Comparison of ENCODE assay signal across 8 cellular contexts in the genomic region with DNA sequence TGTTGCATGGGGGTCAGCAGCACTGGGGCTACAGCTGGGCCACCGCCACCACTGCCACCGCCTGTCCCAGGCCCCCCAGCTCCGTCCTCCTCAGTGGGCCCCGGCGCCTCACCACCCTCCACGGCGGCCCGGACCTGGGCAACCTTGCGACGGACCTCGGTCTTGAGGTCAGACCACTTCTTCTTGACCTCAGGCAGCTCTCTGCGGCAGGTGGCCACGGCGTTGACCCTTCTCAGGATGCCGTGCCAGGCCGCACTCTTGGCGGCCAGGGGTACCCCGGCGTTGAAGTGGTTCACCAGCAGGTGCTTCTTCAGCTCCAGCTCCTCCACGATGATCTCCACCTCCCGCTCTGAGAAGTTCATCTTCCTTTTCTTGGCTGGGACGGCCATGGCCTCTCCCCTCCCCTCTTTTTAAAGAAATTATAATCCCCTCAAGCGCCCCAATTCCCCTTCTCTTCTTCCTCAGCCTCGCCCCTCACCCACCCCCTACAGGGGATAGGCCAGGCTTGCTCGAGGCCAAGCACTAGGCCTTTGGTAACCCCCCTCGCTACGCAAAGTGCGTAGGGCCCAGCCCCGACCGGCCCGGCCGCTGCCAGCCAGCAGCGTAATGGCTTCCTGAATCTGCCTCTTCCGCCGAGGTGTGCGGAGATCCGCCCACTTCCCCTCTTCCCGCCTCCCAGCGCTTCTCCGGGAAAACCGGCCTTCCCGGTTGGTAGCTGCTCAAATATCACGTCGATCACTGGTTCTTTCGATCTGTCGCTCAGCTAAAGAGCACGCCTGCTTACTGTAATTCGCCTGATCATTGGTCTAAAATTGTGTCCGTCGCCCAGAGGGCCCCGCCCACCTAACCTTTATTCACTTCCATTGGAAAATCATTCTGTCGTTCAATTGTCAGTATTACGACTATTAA. TPM values are rescaled to one million over a fixed set of nuclear protein-coding genes. Genes with fewer than 3 reads are reported as not detected.
DNase-seq lines count a peak whose midpoint lies in the region; ATAC-seq and TF ChIP-seq lines count a peak whose summit lies in the region.

A gene with protein sequence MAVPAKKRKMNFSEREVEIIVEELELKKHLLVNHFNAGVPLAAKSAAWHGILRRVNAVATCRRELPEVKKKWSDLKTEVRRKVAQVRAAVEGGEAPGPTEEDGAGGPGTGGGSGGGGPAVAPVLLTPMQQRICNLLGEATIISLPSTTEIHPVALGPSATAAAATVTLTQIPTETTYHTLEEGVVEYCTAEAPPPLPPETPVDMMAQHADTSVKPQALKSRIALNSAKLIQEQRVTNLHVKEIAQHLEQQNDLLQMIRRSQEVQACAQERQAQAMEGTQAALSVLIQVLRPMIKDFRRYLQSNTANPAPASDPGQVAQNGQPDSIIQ (minus strand): TSS at position 608 of the 909 bp plus-strand sequence. CDS start 219 bp downstream, at position 389.

- DNase-seq in NCI-H774 (lab: John Stamatoyannopoulos, UW) (peak; percentile 100), dorsolateral prefrontal cortex (peak; percentile 90 to 99 (median 98))
- peak; percentile 95 to 96 for DNase-seq in activated CD4-positive, alpha-beta T cell treated with anti-CD3 and anti-CD28 coated beads, Interleukin-2, amount 50 U/mL, for 48 hours
- DNase-seq in stimulated activated CD4-positive, alpha-beta T cell treated with anti-CD3 and anti-CD28 coated beads, Interleukin-4, amount 100 ng/mL, for 24 hours = peak; percentile 97

- peaks cover 0 to 3% (median 0%) of the 10 kb centered on the region in 4 donors for H3K36me3 ChIP-seq in liver (ENCODE audit: control insufficient read depth in 4 of 4, insufficient read depth in 3 of 4, low read depth in 1 of 4, low read length in 3 of 4)

- peak within 1 kb of the TSS; percentile 79 to 97 for H3K9ac ChIP-seq in liver (ENCODE audit: low read depth in 1 of 2, low read length in 2 of 2)

- no peaks in the 10 kb centered on the region for H3K9me3 ChIP-seq in liver (ENCODE audit: control insufficient read depth in 4 of 4, low read length in 3 of 4)

- H3K27me3 ChIP-seq in dorsolateral prefrontal cortex = no peaks in the 10 kb centered on the region
- H3K27me3 ChIP-seq in liver (ENCODE audit: control insufficient read depth in 4 of 4, insufficient read depth in 4 of 4, low read length in 3 of 4) = no peaks in the 10 kb centered on the region

- ATAC-seq in GM19395 (IDR thresholded peaks at IDR 0.05; ENCODE audit: unreplicated experiment) (peak; percentile 73), HG03565 (IDR thresholded peaks at IDR 0.05; ENCODE audit: unreplicated experiment) (peak; percentile 59)

- TF ChIP-seq RAD21 in liver (IDR thresholded peaks at IDR 0.05) = no peak

- H3K27ac ChIP-seq in C4-2B (peak within 1 kb of the TSS; percentile 97), dorsolateral prefrontal cortex (peak within 1 kb of the TSS; percentile 68 to 100 (median 98)), liver (ENCODE audit: low read depth in 1 of 2, low read length in 2 of 2) (peak within 1 kb of the TSS; percentile 99 to 100)

- peak within 1 kb of the TSS; percentile 64 to 97 (median 90) for H3K4me3 ChIP-seq in dorsolateral prefrontal cortex
- H3K4me3 ChIP-seq in liver (ENCODE audit: low read depth in 1 of 3, low read length in 3 of 3) = peak within 1 kb of the TSS; percentile 73 to 95 (median 74)

- peaks cover 19 to 49% (median 31%) of the 10 kb centered on the region in 4 donors for H3K4me1 ChIP-seq in liver (ENCODE audit: control insufficient read depth in 4 of 4, insufficient read depth in 4 of 4, low read length in 3 of 4)

- intact Hi-C loops in dorsolateral prefrontal cortex (cut with DNase I) = loop anchor here (2.0 to 5.0 kb wide), 4 partner anchors 50 to 86 kb away; partner anchors contain the start of genes EEIG1 (in 2 of the 2) and PTGES2 (in 1 of the 2)

- WGBS in liver = 38% methylated on average over 53 of the region's 53 CpGs

- TF ChIP-seq CTCF in C4-2B (conservative IDR thresholded peaks at IDR 0.05) (no peak), dorsolateral prefrontal cortex (IDR thresholded peaks at IDR 0.05 in 54 of 56, conservative IDR thresholded peaks at IDR 0.05 in 2 of 56; ENCODE audit: low read depth in 1 of 56, partially characterized antibody in 56 of 56) (peak in 9 of 56 donors; percentile 6 to 22 (median 10)), liver (IDR thresholded peaks at IDR 0.05; ENCODE audit: low read depth, low read length, missing input control) (no peak)

TF ChIP-seq in liver, 16 proteins besides CTCF, POLR2A, EP300 and RAD21:
- no peak for TF ChIP-seq FOXA2 (IDR thresholded peaks at IDR 0.05)
- TF ChIP-seq GABPA (IDR thresholded peaks at IDR 0.05 in 1 of 2, conservative IDR thresholded peaks at IDR 0.05 in 1 of 2) = peak; percentile 75 to 90
- no peak for TF ChIP-seq REST (IDR thresholded peaks at IDR 0.05)
- no peak for TF ChIP-seq NR2F2 (IDR thresholded peaks at IDR 0.05)
- no peak for TF ChIP-seq ZBTB33 (IDR thresholded peaks at IDR 0.05)
- TF ChIP-seq JUND (IDR thresholded peaks at IDR 0.05) = no peak
- TF ChIP-seq FOXA1 (IDR thresholded peaks at IDR 0.05) = no peak
- TF ChIP-seq, protein P1, sequence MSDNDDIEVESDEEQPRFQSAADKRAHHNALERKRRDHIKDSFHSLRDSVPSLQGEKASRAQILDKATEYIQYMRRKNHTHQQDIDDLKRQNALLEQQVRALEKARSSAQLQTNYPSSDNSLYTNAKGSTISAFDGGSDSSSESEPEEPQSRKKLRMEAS (IDR thresholded peaks at IDR 0.05) = no peak
- peak; percentile 84 for TF ChIP-seq YY1 (IDR thresholded peaks at IDR 0.05)
- peak; percentile 99 for TF ChIP-seq SP1 (IDR thresholded peaks at IDR 0.05)
- peak; percentile 11 for TF ChIP-seq ATF3 (IDR thresholded peaks at IDR 0.05)
- peak; percentile 94 for TF ChIP-seq EGR1 (IDR thresholded peaks at IDR 0.05; ENCODE audit: low read depth in 2 of 2)
- no peak for TF ChIP-seq HNF4G (IDR thresholded peaks at IDR 0.05)
- TF ChIP-seq RXRA (IDR thresholded peaks at IDR 0.05) = no peak
TF ChIP-seq in liver: peak in this region for 5.

RNA-seq across cellular contexts. Expression of the gene that starts here (rescaled TPM):
- total RNA-seq in dorsolateral prefrontal cortex (10 to 100 TPM in 17 of 120 experiments, 1 to 10 TPM in 103; 3.4 to 14.7 (median 7.2) TPM), liver (1 to 10 TPM; 4.6 to 6.5 TPM)
- 1 to 10 TPM; 2.5 to 4.8 TPM for polyA plus RNA-seq in liver

Comparison
In these comparisons a context has a peak if more than half of its experiments do, and no peak if none do; other contexts are left out.
1. Peak in every context shown above with its lines: DNase-seq, ATAC-seq, H3K4me3 ChIP-seq and H3K27ac ChIP-seq.